In the genomic region with DNA sequence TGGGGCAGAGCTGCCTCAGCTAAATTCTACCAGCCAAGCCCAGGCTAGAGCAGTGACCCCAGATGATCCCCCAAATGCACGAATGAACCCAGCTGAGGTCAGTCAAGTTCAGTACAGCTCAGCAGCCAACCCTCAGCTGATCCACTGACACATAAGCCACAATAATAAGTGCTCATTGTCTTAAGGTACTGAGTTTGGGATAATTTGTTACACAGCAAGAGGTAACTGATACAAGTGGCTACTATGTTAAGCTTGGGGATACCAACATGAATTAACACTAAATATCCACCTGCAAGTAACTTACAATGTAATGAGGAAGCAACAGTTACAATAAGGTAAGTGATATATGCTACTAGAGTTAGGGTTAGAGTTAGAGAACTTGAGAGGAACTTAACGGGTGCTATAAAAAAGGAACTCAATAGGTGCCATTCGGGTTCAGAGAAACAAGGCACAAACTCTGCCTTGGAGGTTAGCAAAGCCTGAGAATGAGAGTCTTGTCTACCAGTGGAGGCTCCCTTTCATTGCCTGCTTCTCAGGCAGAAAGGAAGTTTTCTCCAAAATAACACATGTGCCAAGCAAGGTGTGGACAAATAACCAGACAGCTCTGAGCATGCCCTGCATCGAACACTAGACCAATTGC, we compare ENCODE assay signal across 19 cellular contexts.
DNase-seq lines count a peak whose midpoint lies in the region; ATAC-seq and TF ChIP-seq lines count a peak whose summit lies in the region.
"Had no signal": no experiment of that assay in that cellular context is flagged by ENCODE, and none has a peak within 500 bp of the region (broad histone marks: within the 10 kb centered on the region; RNA-seq: fewer than 3 reads in every experiment).

No MANE protein-coding gene starts in this region.

- no peak overlapping the region for H3K9ac ChIP-seq in neural progenitor cell

- TF ChIP-seq CTCF in HEK293 (tag by site-specific recombination; IDR thresholded peaks at IDR 0.05) (no peak), neural progenitor cell (IDR thresholded peaks at IDR 0.05) (no peak)

- no peak overlapping the region for H2AFZ ChIP-seq in neural progenitor cell (replicated peaks)

- no peak for DNase-seq in activated CD4-positive, alpha-beta T cell treated with anti-CD3 and anti-CD28 coated beads, Interleukin-2, amount 10 ng/mL, durations not matched to agents 7 days and 5 days
- DNase-seq in activated CD4-positive, alpha-beta T cell treated with anti-CD3 and anti-CD28 coated beads for 48 hours, result no peak
- no peak for DNase-seq in activated naive CD8-positive, alpha-beta T cell treated with anti-CD3 and anti-CD28 coated beads for 36 hours
- DNase-seq in neural progenitor cell (ENCODE audit: low spot score), result no peak
- no peak for DNase-seq in DMS114 treated with DMSO at 0.1 percent for 48 hours (lab: John Stamatoyannopoulos, UW; ENCODE audit: unreplicated experiment)
- DNase-seq in aorta, result no peak
- DNase-seq: ACHN; activated effector memory CD4-positive, alpha-beta T cell treated with anti-CD3 and anti-CD28 coated beads, Interleukin-2, amount 50 U/mL, for 16 hours; CD8-positive, alpha-beta T cell; colonic mucosa; hypothalamus; midbrain; NCI-H2029; stomach; SW 1271 had no signal

- intact Hi-C loops in aorta (cut with DNase I), result no loop called here

- no peaks in the 10 kb centered on the region for H3K9me3 ChIP-seq in HEK293 (ENCODE audit: control insufficient read depth, insufficient read depth, low read depth, low read length)
- no peaks in the 10 kb centered on the region for H3K9me3 ChIP-seq in neural progenitor cell (ENCODE audit: low read depth)
- peaks cover 2% of the 10 kb centered on the region for H3K9me3 ChIP-seq in aorta (ENCODE audit: control insufficient read depth, low read length)
- H3K9me3 ChIP-seq: colonic mucosa, neutrophil had no signal

- H3K27me3 ChIP-seq in neural progenitor cell (no peaks in the 10 kb centered on the region), aorta (ENCODE audit: control insufficient read depth in 1 of 2, insufficient read depth in 2 of 2, low read length in 1 of 2) (no peaks in the 10 kb centered on the region)
- H3K27me3 ChIP-seq: colonic mucosa, stomach had no signal

- POLR2A ChIA-PET in activated CD4-positive, alpha-beta T cell treated with anti-CD3 and anti-CD28 coated beads, Interleukin-2, amount 10 ng/mL, durations not matched to agents 7 days and 5 days (lab: Charles Lee), result interaction anchor here (0.6 kb wide), 1 partner anchor 182 kb away, joined by 3 read pairs; no protein-coding TSS in a partner anchor
- POLR2A ChIA-PET in HEK293 (lab: Yijun Ruan, JAX), result no interaction called here

- H4K20me1 ChIP-seq in neural progenitor cell (ENCODE audit: low read depth), result no peaks in the 10 kb centered on the region

- H3K79me2 ChIP-seq in neural progenitor cell (ENCODE audit: low read depth), result no peaks in the 10 kb centered on the region

- H3K4me3 ChIP-seq in HEK293 (ENCODE audit: low read depth, low read length) (no peak overlapping the region), neural progenitor cell (no peak overlapping the region), aorta (ENCODE audit: low read length in 2 of 2) (no peak overlapping the region)
- H3K4me3 ChIP-seq: colonic mucosa, stomach had no signal

- H3K4me1 ChIP-seq in HEK293 (ENCODE audit: control insufficient read depth, insufficient read depth, low read length) (no peaks in the 10 kb centered on the region), neural progenitor cell (peaks cover 36% of the 10 kb centered on the region), aorta (ENCODE audit: control insufficient read depth in 1 of 2, insufficient read depth in 2 of 2, low read length in 2 of 2) (no peaks in the 10 kb centered on the region)
- H3K4me1 ChIP-seq: colonic mucosa, stomach had no signal

- ATAC-seq in HG03354 (IDR thresholded peaks at IDR 0.05; ENCODE audit: poor library complexity, severe bottlenecking, unreplicated experiment) (no peak), aorta (ENCODE audit: low FRiP score) (no peak)
- ATAC-seq: CD8-positive, alpha-beta T cell had no signal

- H3K36me3 ChIP-seq in HEK293 (ENCODE audit: control insufficient read depth in 2 of 2, insufficient read depth in 1 of 2, low read length in 2 of 2) (no peaks in the 10 kb centered on the region), neural progenitor cell (no peaks in the 10 kb centered on the region), aorta (ENCODE audit: control insufficient read depth in 1 of 2, insufficient read depth in 2 of 2, low read length in 1 of 2) (no peaks in the 10 kb centered on the region)
- H3K36me3 ChIP-seq: colonic mucosa, neutrophil, stomach had no signal

- no peak overlapping the region for H3K4me2 ChIP-seq in neural progenitor cell

- peaks cover 64% of the 10 kb centered on the region for H3K4me1 Mint-ChIP-seq in activated CD4-positive, alpha-beta T cell treated with anti-CD3 and anti-CD28 coated beads, Interleukin-2, amount 10 ng/mL, durations not matched to agents 7 days and 5 days
- peaks cover 68% of the 10 kb centered on the region for H3K4me1 Mint-ChIP-seq in activated naive CD8-positive, alpha-beta T cell treated with anti-CD3 and anti-CD28 coated beads for 36 hours
- peaks cover 37% of the 10 kb centered on the region for H3K4me1 Mint-ChIP-seq in neural progenitor cell

- WGBS in aorta, 2 donors, result 92 to 94% methylated on average over 4 of the region's 4 CpGs

- no peak overlapping the region for H3K27ac ChIP-seq in HEK293 (ENCODE audit: extremely low read depth, low read depth, low read length)
- no peak overlapping the region for H3K27ac ChIP-seq in neural progenitor cell
- no peak overlapping the region for H3K27ac ChIP-seq in aorta (ENCODE audit: low read depth in 1 of 2, low read length in 2 of 2)
- H3K27ac ChIP-seq: colonic mucosa, neutrophil, VCaP had no signal

- peaks cover 14% of the 10 kb centered on the region for H3K9me3 Mint-ChIP-seq in activated CD4-positive, alpha-beta T cell treated with anti-CD3 and anti-CD28 coated beads, Interleukin-2, amount 10 ng/mL, durations not matched to agents 7 days and 5 days
- H3K9me3 Mint-ChIP-seq in activated naive CD8-positive, alpha-beta T cell treated with anti-CD3 and anti-CD28 coated beads for 36 hours, result peaks cover 17% of the 10 kb centered on the region
- peaks cover 2% of the 10 kb centered on the region for H3K9me3 Mint-ChIP-seq in neural progenitor cell
- H3K9me3 Mint-ChIP-seq: CD8-positive, alpha-beta T cell had no signal

- CTCF ChIA-PET in activated CD4-positive, alpha-beta T cell treated with anti-CD3 and anti-CD28 coated beads, Interleukin-2, amount 10 ng/mL, durations not matched to agents 7 days and 5 days (lab: Charles Lee), result interaction anchor here (0.6 to 8.3 kb wide), 6 partner anchors 8 to 27 kb away, joined by 3 to 49 read pairs (median 4); no protein-coding TSS in a partner anchor
- CTCF ChIA-PET in HEK293 (lab: Yijun Ruan, JAX), result no interaction called here

- H3K27ac Mint-ChIP-seq in activated CD4-positive, alpha-beta T cell treated with anti-CD3 and anti-CD28 coated beads, Interleukin-2, amount 10 ng/mL, durations not matched to agents 7 days and 5 days, result peak overlapping the region; percentile 47
- H3K27ac Mint-ChIP-seq in activated naive CD8-positive, alpha-beta T cell treated with anti-CD3 and anti-CD28 coated beads for 36 hours, result peak overlapping the region; percentile 97
- H3K27ac Mint-ChIP-seq in neural progenitor cell, result peak overlapping the region; percentile 44

- H3K27me3 Mint-ChIP-seq in activated CD4-positive, alpha-beta T cell treated with anti-CD3 and anti-CD28 coated beads, Interleukin-2, amount 10 ng/mL, durations not matched to agents 7 days and 5 days, result no peaks in the 10 kb centered on the region
- H3K27me3 Mint-ChIP-seq in activated naive CD8-positive, alpha-beta T cell treated with anti-CD3 and anti-CD28 coated beads for 36 hours, result no peaks in the 10 kb centered on the region
- peaks cover 3% of the 10 kb centered on the region for H3K27me3 Mint-ChIP-seq in neural progenitor cell (ENCODE audit: insufficient read depth, low read depth)

- H3K4me3 Mint-ChIP-seq in activated CD4-positive, alpha-beta T cell treated with anti-CD3 and anti-CD28 coated beads, Interleukin-2, amount 10 ng/mL, durations not matched to agents 7 days and 5 days, result no peak overlapping the region
- H3K4me3 Mint-ChIP-seq in activated naive CD8-positive, alpha-beta T cell treated with anti-CD3 and anti-CD28 coated beads for 36 hours, result no peak overlapping the region
- no peak overlapping the region for H3K4me3 Mint-ChIP-seq in neural progenitor cell
- H3K4me3 Mint-ChIP-seq: CD8-positive, alpha-beta T cell had no signal

- H3F3A ChIP-seq in neural progenitor cell (ENCODE audit: low read depth), result peaks cover 20% of the 10 kb centered on the region

- H3K36me3 Mint-ChIP-seq in activated CD4-positive, alpha-beta T cell treated with anti-CD3 and anti-CD28 coated beads, Interleukin-2, amount 10 ng/mL, durations not matched to agents 7 days and 5 days (ENCODE audit: low read depth), result peaks cover 24% of the 10 kb centered on the region
- H3K36me3 Mint-ChIP-seq in activated naive CD8-positive, alpha-beta T cell treated with anti-CD3 and anti-CD28 coated beads for 36 hours, result peaks cover 24% of the 10 kb centered on the region
- no peaks in the 10 kb centered on the region for H3K36me3 Mint-ChIP-seq in neural progenitor cell
- H3K36me3 Mint-ChIP-seq: CD8-positive, alpha-beta T cell had no signal

TF ChIP-seq in HEK293, 187 proteins besides CTCF, POLR2A, EP300 and RAD21:
- TF ChIP-seq ZNF658 (tag by site-specific recombination; IDR thresholded peaks at IDR 0.05) (no peak), RBAK (tag by site-specific recombination; IDR thresholded peaks at IDR 0.05) (0 out of 2 replicates have a peak, but pooled peaks have one; percentile 69)

Comparison
In these comparisons a context has a peak if more than half of its experiments do, and no peak if none do; other contexts are left out.
1. H3K27ac Mint-ChIP-seq: peak in every context shown above with its lines; median percentile 97 in activated naive CD8-positive, alpha-beta T cell treated with anti-CD3 and anti-CD28 coated beads for 36 hours; 47 in activated CD4-positive, alpha-beta T cell treated with anti-CD3 and anti-CD28 coated beads, Interleukin-2, amount 10 ng/mL, durations not matched to agents 7 days and 5 days; 44 in neural progenitor cell.